8 cellular contexts compared by ENCODE assay signal in the genomic region with DNA sequence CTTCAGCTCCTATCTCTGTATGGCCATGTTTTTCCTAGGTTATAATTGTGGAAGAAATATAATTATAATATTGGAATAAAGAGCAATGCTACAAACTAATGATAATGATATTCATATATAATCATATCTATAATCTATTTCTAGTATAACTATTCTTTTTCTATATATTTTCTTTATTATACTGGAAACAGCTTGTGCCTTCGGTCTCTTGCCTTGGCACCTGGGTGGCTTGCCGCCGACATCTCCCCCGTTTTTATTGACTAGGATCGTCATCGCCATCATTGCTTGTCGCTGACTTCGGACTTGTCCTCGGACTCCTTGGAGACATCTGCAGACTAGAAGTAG. TPM values are rescaled to one million over a fixed set of nuclear protein-coding genes. Genes with fewer than 3 reads are reported as not detected.
A peak's percentile ranks its signal among the peaks of the same experiment; 100 is the strongest.
DNase-seq lines count a peak whose midpoint lies in the region; ATAC-seq, FAIRE-seq and TF ChIP-seq lines count a peak whose summit lies in the region.

No MANE protein-coding gene starts in this region.

- H3K9me3 ChIP-seq in astrocyte (ENCODE audit: insufficient read depth, low read depth, low read length) (peaks cover 5% of the 10 kb centered on the region), muscle layer of colon (ENCODE audit: low read length) (no peaks in the 10 kb centered on the region), upper lobe of left lung (no peaks in the 10 kb centered on the region)

- peaks cover 41% of the 10 kb centered on the region for H3K4me1 Mint-ChIP-seq in activated naive CD4-positive, alpha-beta T cell treated with anti-CD3 and anti-CD28 coated beads, Interleukin-2, amount 50 U/mL, for 24 hours
- H3K4me1 Mint-ChIP-seq in astrocyte (ENCODE audit: low read depth, unreplicated experiment) = no peaks in the 10 kb centered on the region

- H3K4me3 Mint-ChIP-seq in activated naive CD4-positive, alpha-beta T cell treated with anti-CD3 and anti-CD28 coated beads, Interleukin-2, amount 50 U/mL, for 24 hours = peak overlapping the region; percentile 100
- H3K4me3 Mint-ChIP-seq in astrocyte (ENCODE audit: unreplicated experiment) = no peak overlapping the region

- peak overlapping the region; percentile 87 for H3K27ac Mint-ChIP-seq in activated naive CD4-positive, alpha-beta T cell treated with anti-CD3 and anti-CD28 coated beads, Interleukin-2, amount 50 U/mL, for 24 hours
- H3K27ac Mint-ChIP-seq in astrocyte (ENCODE audit: unreplicated experiment) = no peak overlapping the region

- H3K27me3 Mint-ChIP-seq in activated naive CD4-positive, alpha-beta T cell treated with anti-CD3 and anti-CD28 coated beads, Interleukin-2, amount 50 U/mL, for 24 hours = no peaks in the 10 kb centered on the region
- H3K27me3 Mint-ChIP-seq in astrocyte (ENCODE audit: low read depth, unreplicated experiment) = no peaks in the 10 kb centered on the region

- peaks cover 34% of the 10 kb centered on the region for H3K79me2 ChIP-seq in astrocyte (ENCODE audit: insufficient read depth, low read length)

- ATAC-seq in upper lobe of left lung (ENCODE audit: low FRiP score in 2 of 2) (no peak), HG03432 (IDR thresholded peaks at IDR 0.05; ENCODE audit: unreplicated experiment) (no peak), HG02759 (IDR thresholded peaks at IDR 0.05; ENCODE audit: unreplicated experiment) (no peak)

- no peaks in the 10 kb centered on the region for H3K27me3 ChIP-seq in astrocyte (ENCODE audit: insufficient read depth, low read length)
- H3K27me3 ChIP-seq in muscle layer of colon (ENCODE audit: control insufficient read depth in 1 of 2, insufficient read depth in 2 of 2, low read length in 2 of 2) = no peaks in the 10 kb centered on the region
- H3K27me3 ChIP-seq in upper lobe of left lung = no peaks in the 10 kb centered on the region

- no peak for TF ChIP-seq POLR2A in upper lobe of left lung (IDR thresholded peaks at IDR 0.05)

- WGBS in upper lobe of left lung, 2 donors = 77 to 78% methylated on average over 9 of the region's 9 CpGs

- H3K9ac ChIP-seq in astrocyte (ENCODE audit: low read length) (no peak overlapping the region), muscle layer of colon (ENCODE audit: low read length) (no peak overlapping the region)

- FAIRE-seq in astrocyte (lab: Jason Lieb, UNC) = no peak

- H3K4me2 ChIP-seq in astrocyte (ENCODE audit: low read length) = peak overlapping the region; percentile 89

- H3K4me3 ChIP-seq in astrocyte (ENCODE audit: insufficient read depth, low read depth, low read length) (peak overlapping the region; percentile 82), muscle layer of colon (ENCODE audit: low read depth in 1 of 2, low read length in 2 of 2) (peak overlapping the region in 1 of 2 donors; percentile 91), upper lobe of left lung (peak overlapping the region in 3 of 4 donors; percentile 61 to 89 (median 71))

- no peak for DNase-seq in activated naive CD4-positive, alpha-beta T cell (lab: John Stamatoyannopoulos, UW)
- DNase-seq in astrocyte (ENCODE audit: low read depth) (no peak), upper lobe of left lung (no peak), NCI-H446 (lab: John Stamatoyannopoulos, UW) (no peak)

- H2AFZ ChIP-seq in astrocyte (ENCODE audit: low read depth, low read length) = no peak overlapping the region

- H3K36me3 ChIP-seq in astrocyte (ENCODE audit: insufficient read depth, low read length) (no peaks in the 10 kb centered on the region), muscle layer of colon (ENCODE audit: insufficient read depth, low read length) (no peaks in the 10 kb centered on the region), upper lobe of left lung (no peaks in the 10 kb centered on the region)

- H3K36me3 Mint-ChIP-seq in activated naive CD4-positive, alpha-beta T cell treated with anti-CD3 and anti-CD28 coated beads, Interleukin-2, amount 50 U/mL, for 24 hours = peaks cover 4% of the 10 kb centered on the region
- peaks cover 1% of the 10 kb centered on the region for H3K36me3 Mint-ChIP-seq in astrocyte (ENCODE audit: low read depth, unreplicated experiment)

- H3K4me1 ChIP-seq in astrocyte (ENCODE audit: insufficient read depth, low read length) (no peaks in the 10 kb centered on the region), muscle layer of colon (ENCODE audit: insufficient read depth, low read length) (peaks cover 5% of the 10 kb centered on the region), upper lobe of left lung (peaks cover 0 to 15% (median 0%) of the 10 kb centered on the region in 4 donors)

- H3K9me3 Mint-ChIP-seq in activated naive CD4-positive, alpha-beta T cell treated with anti-CD3 and anti-CD28 coated beads, Interleukin-2, amount 50 U/mL, for 24 hours = no peaks in the 10 kb centered on the region
- peaks cover 16% of the 10 kb centered on the region for H3K9me3 Mint-ChIP-seq in astrocyte (ENCODE audit: unreplicated experiment)

- no peak overlapping the region for H3K27ac ChIP-seq in astrocyte (ENCODE audit: low read depth, low read length)
- H3K27ac ChIP-seq in muscle layer of colon (ENCODE audit: low read depth, low read length) = peak overlapping the region; percentile 87
- H3K27ac ChIP-seq in upper lobe of left lung = peak overlapping the region in 2 of 4 donors; percentile 91 to 95

- no peak for TF ChIP-seq EP300 in upper lobe of left lung (IDR thresholded peaks at IDR 0.05)

- H4K20me1 ChIP-seq in astrocyte (ENCODE audit: insufficient read depth, low read length) = peaks cover 31% of the 10 kb centered on the region

- TF ChIP-seq CTCF in astrocyte (IDR thresholded peaks at IDR 0.05; ENCODE audit: insufficient read depth, low read depth, low read length) (no peak), upper lobe of left lung (IDR thresholded peaks at IDR 0.05) (no peak)

RNA-seq across cellular contexts. Expression of a gene that starts 24.2 kb away (rescaled TPM):
- total RNA-seq in astrocyte (not detected in 2 replicates), upper lobe of left lung (1 to 10 TPM; 2.4 to 9.4 (median 5.9) TPM)

RNA-seq across cellular contexts. Expression of a gene that starts 46.4 kb away (rescaled TPM):
- not detected in 2 replicates for total RNA-seq in astrocyte
- total RNA-seq in upper lobe of left lung = 10 to 100 TPM in 1 of 6 donors, 1 to 10 TPM in 5; 3.7 to 12.5 (median 6.3) TPM
